1 cellular context compared by ENCODE assay signal in the genomic region with DNA sequence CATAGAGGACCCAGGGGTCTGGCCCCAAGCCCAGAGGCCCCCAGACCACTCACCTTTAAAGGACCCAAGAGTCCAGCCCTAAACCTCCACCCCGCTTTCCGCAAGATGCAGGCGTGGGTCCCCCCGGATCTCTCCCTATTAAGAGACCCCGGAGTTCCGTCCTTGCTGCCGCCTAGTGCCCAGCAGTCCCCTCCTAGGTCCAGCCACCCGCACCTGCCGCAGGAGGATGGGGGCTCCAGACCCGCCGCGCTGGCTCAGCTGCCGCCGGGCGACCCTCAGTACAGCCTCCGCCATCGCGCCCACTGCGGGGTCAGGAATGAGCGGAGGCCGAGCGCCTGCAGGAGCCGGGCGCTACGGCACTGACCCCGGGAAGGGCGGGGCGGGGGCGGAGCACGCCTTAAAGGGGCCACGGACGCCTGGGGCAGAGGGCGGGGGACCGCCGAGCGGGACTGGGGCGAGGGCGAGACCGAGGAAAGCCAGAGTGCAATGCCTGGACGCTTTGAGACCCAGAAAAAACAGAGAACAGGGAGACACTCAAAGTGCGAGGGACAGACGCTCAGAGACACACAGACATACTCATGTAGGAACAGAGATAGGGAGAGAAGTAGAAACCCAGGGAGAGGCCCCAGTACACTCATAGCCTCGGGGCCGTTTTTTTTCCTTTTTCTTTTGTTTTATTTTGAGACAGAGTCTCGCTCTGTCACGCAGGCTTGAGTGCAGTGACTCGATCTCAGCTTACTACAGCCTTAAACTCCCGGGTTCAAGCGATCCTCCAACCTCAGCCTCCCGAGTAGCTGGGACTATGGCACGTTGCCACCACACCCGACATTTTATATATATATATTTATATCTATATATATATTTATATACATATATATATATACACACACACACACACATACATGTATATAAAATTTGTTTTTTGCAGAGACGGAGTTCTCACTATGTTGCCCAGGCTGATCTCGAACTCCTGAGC.
A peak's percentile ranks its signal among the peaks of the same experiment; 100 is the strongest.
TF ChIP-seq lines count a peak whose summit lies in the region.

A gene with protein sequence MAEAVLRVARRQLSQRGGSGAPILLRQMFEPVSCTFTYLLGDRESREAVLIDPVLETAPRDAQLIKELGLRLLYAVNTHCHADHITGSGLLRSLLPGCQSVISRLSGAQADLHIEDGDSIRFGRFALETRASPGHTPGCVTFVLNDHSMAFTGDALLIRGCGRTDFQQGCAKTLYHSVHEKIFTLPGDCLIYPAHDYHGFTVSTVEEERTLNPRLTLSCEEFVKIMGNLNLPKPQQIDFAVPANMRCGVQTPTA (minus strand): TSS at position 318 of the 976 bp plus-strand sequence. CDS start 24 bp downstream, at position 294.

TF ChIP-seq in A549, 52 proteins besides CTCF, POLR2A, EP300 and RAD21 (continued from another document):
- TF ChIP-seq, protein P1, sequence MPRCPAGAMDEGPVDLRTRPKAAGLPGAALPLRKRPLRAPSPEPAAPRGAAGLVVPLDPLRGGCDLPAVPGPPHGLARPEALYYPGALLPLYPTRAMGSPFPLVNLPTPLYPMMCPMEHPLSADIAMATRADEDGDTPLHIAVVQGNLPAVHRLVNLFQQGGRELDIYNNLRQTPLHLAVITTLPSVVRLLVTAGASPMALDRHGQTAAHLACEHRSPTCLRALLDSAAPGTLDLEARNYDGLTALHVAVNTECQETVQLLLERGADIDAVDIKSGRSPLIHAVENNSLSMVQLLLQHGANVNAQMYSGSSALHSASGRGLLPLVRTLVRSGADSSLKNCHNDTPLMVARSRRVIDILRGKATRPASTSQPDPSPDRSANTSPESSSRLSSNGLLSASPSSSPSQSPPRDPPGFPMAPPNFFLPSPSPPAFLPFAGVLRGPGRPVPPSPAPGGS (IDR thresholded peaks at IDR 0.05) = 0 out of 3 replicates have a peak, but pooled peaks have one; percentile 56
- TF ChIP-seq NFE2L2 (conservative IDR thresholded peaks at IDR 0.05; ENCODE audit: low read length) (no peak), FOSL2 (IDR thresholded peaks at IDR 0.05) (no peak), FOSL2 (CRISPR knock-in tag; IDR thresholded peaks at IDR 0.05) (no peak), MAZ (IDR thresholded peaks at IDR 0.05; ENCODE audit: borderline replicate concordance, low read depth, low read length) (0 out of 2 replicates have a peak, but pooled peaks have one; percentile 24), FOSB (CRISPR knock-in tag; IDR thresholded peaks at IDR 0.05) (no peak), JUN (IDR thresholded peaks at IDR 0.05) (peak; percentile 44 to 68; a peak in 2 of 5 replicates)
- TF ChIP-seq, protein P2, sequence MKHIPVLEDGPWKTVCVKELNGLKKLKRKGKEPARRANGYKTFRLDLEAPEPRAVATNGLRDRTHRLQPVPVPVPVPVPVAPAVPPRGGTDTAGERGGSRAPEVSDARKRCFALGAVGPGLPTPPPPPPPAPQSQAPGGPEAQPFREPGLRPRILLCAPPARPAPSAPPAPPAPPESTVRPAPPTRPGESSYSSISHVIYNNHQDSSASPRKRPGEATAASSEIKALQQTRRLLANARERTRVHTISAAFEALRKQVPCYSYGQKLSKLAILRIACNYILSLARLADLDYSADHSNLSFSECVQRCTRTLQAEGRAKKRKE (CRISPR knock-in tag; IDR thresholded peaks at IDR 0.05; ENCODE audit: low read depth) = no peak
TF ChIP-seq in A549: peak in this region for 8.
